Comparison of ENCODE assay signal across 2 cellular contexts in genomic region chr1:202625416-202626360, GRCh38.
TF ChIP-seq lines count a peak whose summit lies in the region.

No MANE protein-coding gene starts in this region.

TF ChIP-seq in GM12891, 5 proteins besides CTCF, POLR2A, EP300 and RAD21 (continued from another document):
- TF ChIP-seq POLR2AphosphoS5 (IDR thresholded peaks at IDR 0.05; ENCODE audit: low read depth, low read length) = no peak
- no peak for TF ChIP-seq TAF1 (IDR thresholded peaks at IDR 0.05; ENCODE audit: low read depth, low read length)

TF ChIP-seq in SK-N-SH, 30 proteins besides CTCF, POLR2A, EP300 and RAD21 (continued from another document):
- TF ChIP-seq USF2 (IDR thresholded peaks at IDR 0.05; ENCODE audit: borderline replicate concordance, low read depth, low read length) (no peak), MXI1 (IDR thresholded peaks at IDR 0.05; ENCODE audit: low read depth, low read length) (no peak)
